In genomic region chr11:132658696-132659095, GRCh38 we compare ENCODE assay signal across 26 cellular contexts.
"Had no signal": no experiment of that assay in that cellular context is flagged by ENCODE, and none has a peak within 500 bp of the region (broad histone marks: within the 10 kb centered on the region; RNA-seq: fewer than 3 reads in every experiment).

No MANE protein-coding gene starts in this region.

- H3K27me3 ChIP-seq: dorsolateral prefrontal cortex, neural progenitor cell, right lobe of liver, stomach, thyroid gland had no signal

- H3K27ac Mint-ChIP-seq: mesothelial cell of epicardium; nephron; neural progenitor cell; progenitor cell of endocrine pancreas; stimulated activated effector memory CD8-positive, alpha-beta T cell treated with anti-CD3 and anti-CD28 coated beads, Interleukin-12 subunit alpha, Interleukin-12 subunit beta, amount 100 ng/mL, for 72 hours had no signal

- H3K4me1 Mint-ChIP-seq: mesothelial cell of epicardium; naive B cell; neural progenitor cell; stimulated activated effector memory CD8-positive, alpha-beta T cell treated with anti-CD3 and anti-CD28 coated beads, Interleukin-12 subunit alpha, Interleukin-12 subunit beta, amount 100 ng/mL, for 72 hours had no signal

- H3K9me3 Mint-ChIP-seq: mesothelial cell of epicardium; stimulated activated effector memory CD8-positive, alpha-beta T cell treated with anti-CD3 and anti-CD28 coated beads, Interleukin-12 subunit alpha, Interleukin-12 subunit beta, amount 100 ng/mL, for 72 hours had no signal

- H3K4me1 ChIP-seq: neural progenitor cell, parathyroid adenoma, right lobe of liver, stomach, thyroid gland had no signal

- H3K36me3 ChIP-seq: neural progenitor cell, right lobe of liver, stomach, thyroid gland had no signal

- H3K36me3 Mint-ChIP-seq: mesothelial cell of epicardium; naive B cell; stimulated activated effector memory CD8-positive, alpha-beta T cell treated with anti-CD3 and anti-CD28 coated beads, Interleukin-12 subunit alpha, Interleukin-12 subunit beta, amount 100 ng/mL, for 72 hours had no signal

- DNase-seq: dorsolateral prefrontal cortex; effector CD4-positive, alpha-beta T cell; foreskin melanocyte; left ventricle myocardium superior; mesenchymal stem cell; mucosa of descending colon; naive B cell; right lobe of liver; stimulated activated CD4-positive, alpha-beta T cell treated with anti-CD3 and anti-CD28 coated beads, Interleukin-12 subunit alpha, Interleukin-12 subunit beta, amount 100 ng/mL, for 4 hours; stimulated activated CD4-positive, alpha-beta T cell treated with anti-CD3 and anti-CD28 coated beads, Interleukin-1b, Interleukin-23, amount 100 ng/mL, for 48 hours; stimulated activated CD4-positive, alpha-beta T cell treated with anti-CD3 and anti-CD28 coated beads, Interleukin-4, amount 100 ng/mL, for 1 hour; stimulated activated naive CD4-positive, alpha-beta T cell treated with Interleukin-2 at 50 U/mL for 16 hours; trophoblast cell had no signal

- H3K4me3 Mint-ChIP-seq: mesothelial cell of epicardium; nephron; neural progenitor cell; stimulated activated effector memory CD8-positive, alpha-beta T cell treated with anti-CD3 and anti-CD28 coated beads, Interleukin-12 subunit alpha, Interleukin-12 subunit beta, amount 100 ng/mL, for 72 hours had no signal

- H2AFZ ChIP-seq: neural progenitor cell, parathyroid adenoma had no signal

- H3K27me3 Mint-ChIP-seq: naive B cell had no signal

- H3K4me2 ChIP-seq: neural progenitor cell, smooth muscle cell had no signal

- H3K9me3 ChIP-seq: right lobe of liver, stomach, thyroid gland had no signal

- H3K9ac ChIP-seq: neural progenitor cell, parathyroid adenoma had no signal

- FAIRE-seq: colon, keratinocyte had no signal

- H3K79me2 ChIP-seq: parathyroid adenoma had no signal

- H3K27ac ChIP-seq: dorsolateral prefrontal cortex, epithelial cell of prostate, neural progenitor cell, parathyroid adenoma, right lobe of liver, stomach, thyroid gland had no signal

- H3K4me3 ChIP-seq: dorsolateral prefrontal cortex, lung, mucosa of descending colon, neural progenitor cell, right lobe of liver, smooth muscle cell, stomach, thyroid gland had no signal
